23 cellular contexts compared by ENCODE assay signal in the genomic region with DNA sequence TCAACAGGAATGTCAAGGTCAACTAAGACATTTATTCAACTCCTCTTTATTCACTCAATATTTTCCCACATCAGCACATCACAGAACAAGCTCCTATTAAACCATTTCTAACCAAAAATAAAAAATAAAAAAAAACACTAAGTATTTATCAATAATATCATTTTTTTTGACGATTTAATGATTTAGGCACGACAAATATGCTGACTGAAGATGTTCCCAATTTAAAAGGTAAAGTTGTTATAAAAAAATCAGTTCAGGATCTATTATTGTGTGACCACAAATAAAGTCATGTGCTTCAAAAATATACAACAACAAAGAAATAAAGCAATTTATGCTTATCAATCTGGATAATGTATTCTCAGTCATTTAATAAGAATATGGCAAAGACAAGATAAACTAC.
"Had no signal": no experiment of that assay in that cellular context is flagged by ENCODE, and none has a peak within 500 bp of the region (broad histone marks: within the 10 kb centered on the region; RNA-seq: fewer than 3 reads in every experiment).

No MANE protein-coding gene starts in this region.

- H3K36me3 ChIP-seq: right atrium auricular region, thyroid gland, transverse colon, upper lobe of left lung had no signal

- H3K27ac ChIP-seq: left ventricle myocardium inferior, parathyroid adenoma, psoas muscle, right atrium auricular region, skin epidermis, stomach, testis, thyroid gland, transverse colon, upper lobe of left lung had no signal

- H3K79me2 ChIP-seq: parathyroid adenoma had no signal

- H2AFZ ChIP-seq: parathyroid adenoma had no signal

- H3K27me3 ChIP-seq: right atrium auricular region, stomach, testis, thyroid gland, transverse colon, upper lobe of left lung had no signal

- H3K9ac ChIP-seq: parathyroid adenoma had no signal

- ATAC-seq: mucosa of descending colon; naive thymus-derived CD4-positive, alpha-beta T cell; psoas muscle; sciatic nerve; stimulated activated naive B cell treated with anti-CD40 and anti-IgM and Interleukin-4, amounts not matched to agents 10 μg/mL and 1 μg/mL and 100 μg/mL, for 72 hours; stimulated activated naive CD8-positive, alpha-beta T cell treated with anti-CD3 and anti-CD28 coated beads, Interleukin-15, Interleukin-2, amounts not matched to agents 100 U/mL and 50 U/mL, for 24 hours had no signal

- H3K9me3 ChIP-seq: mucosa of descending colon, psoas muscle, testis, thyroid gland, transverse colon, upper lobe of left lung had no signal

- FAIRE-seq: urothelium cell line had no signal

- DNase-seq: hippocampal formation; left ventricle myocardium inferior; midbrain; mucosa of descending colon; naive thymus-derived CD4-positive, alpha-beta T cell; nucleus accumbens; psoas muscle; stimulated activated CD4-positive, alpha-beta T cell treated with anti-CD3 and anti-CD28 coated beads, Interleukin-12 subunit alpha, Interleukin-12 subunit beta, amount 100 ng/mL, for 4 hours; stimulated activated CD4-positive, alpha-beta T cell treated with anti-CD3 and anti-CD28 coated beads, Interleukin-15, amount 100 ng/mL, for 24 hours; stimulated activated CD4-positive, alpha-beta T cell treated with anti-CD3 and anti-CD28 coated beads, Interleukin-2, amount 100 ng/mL, for 24 hours; stimulated activated CD4-positive, alpha-beta T cell treated with anti-CD3 and anti-CD28 coated beads, Interleukin-4, amount 100 ng/mL, for 1 hour; stimulated activated naive B cell treated with anti-CD40 and anti-IgM and Interleukin-4, amounts not matched to agents 10 μg/mL and 1 μg/mL and 100 μg/mL, for 72 hours; stimulated activated naive CD8-positive, alpha-beta T cell treated with anti-CD3 and anti-CD28 coated beads, Interleukin-15, Interleukin-2, amounts not matched to agents 100 U/mL and 50 U/mL, for 24 hours; stomach; testis; thyroid gland; transverse colon; upper lobe of left lung had no signal

- H3K4me3 ChIP-seq: left ventricle myocardium inferior, mucosa of descending colon, psoas muscle, right atrium auricular region, skin epidermis, stomach, testis, thyroid gland, transverse colon, upper lobe of left lung had no signal

- H3K4me1 ChIP-seq: parathyroid adenoma, psoas muscle, right atrium auricular region, stomach, testis, thyroid gland, transverse colon, upper lobe of left lung had no signal
